17 cellular contexts compared by ENCODE assay signal in the genomic region with DNA sequence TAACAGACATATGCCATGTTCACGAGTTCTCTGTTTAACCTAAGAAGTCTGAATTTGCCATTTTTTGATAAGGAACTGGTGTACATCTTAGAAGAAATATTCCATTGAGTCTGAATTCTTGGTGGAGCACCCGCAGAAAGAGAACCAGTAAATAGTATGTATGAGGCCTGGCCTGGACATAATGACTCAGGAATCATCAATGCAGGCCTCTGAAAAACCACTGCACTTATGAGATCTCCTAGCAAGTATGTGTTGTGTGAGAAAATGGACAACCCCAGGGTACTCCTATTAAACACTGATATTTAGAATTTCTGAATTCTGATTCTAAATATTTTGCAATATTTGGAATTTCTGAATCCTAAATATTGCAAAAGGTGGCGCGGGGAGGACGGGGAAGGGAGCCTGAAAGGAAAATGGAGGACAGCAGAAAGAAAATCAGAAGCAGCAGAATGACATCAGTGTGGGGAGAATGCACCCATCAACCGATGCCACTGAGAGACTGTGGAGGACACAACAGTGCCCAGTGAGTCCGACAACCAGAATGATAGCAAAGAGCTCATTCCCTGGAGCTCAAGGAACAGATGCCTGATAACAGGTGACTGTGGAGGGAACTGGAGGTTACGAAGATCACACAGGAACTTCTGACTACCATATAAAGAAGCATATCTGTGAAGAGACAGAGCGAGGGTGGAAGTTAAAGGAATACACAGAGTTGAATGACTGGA.
DNase-seq lines count a peak whose midpoint lies in the region; ATAC-seq and TF ChIP-seq lines count a peak whose summit lies in the region.
"Had no signal": no experiment of that assay in that cellular context is flagged by ENCODE, and none has a peak within 500 bp of the region (broad histone marks: within the 10 kb centered on the region; RNA-seq: fewer than 3 reads in every experiment).

No MANE protein-coding gene starts in this region.

- no peak for TF ChIP-seq CTCF in brain microvascular endothelial cell (IDR thresholded peaks at IDR 0.05; ENCODE audit: low read depth, low read length, missing control alignments)
- no peak for TF ChIP-seq CTCF in mucosa of descending colon (IDR thresholded peaks at IDR 0.05)

- in situ Hi-C loops in brain microvascular endothelial cell (cut with HindIII; ENCODE audit: low pct_ligation_motif_present, low sequenced_read_pairs), result no loop called here

- no peaks in the 10 kb centered on the region for H3K9me3 ChIP-seq in mucosa of descending colon
- H3K9me3 ChIP-seq: neutrophil had no signal

- intact Hi-C loops in mucosa of descending colon (cut with DNase I, micrococcal nuclease), result no loop called here

- ATAC-seq in mucosa of descending colon, result no peak
- no peak for ATAC-seq in GM21423 (IDR thresholded peaks at IDR 0.05; ENCODE audit: unreplicated experiment)
- no peak for ATAC-seq in HG03342 (IDR thresholded peaks at IDR 0.05; ENCODE audit: unreplicated experiment)
- ATAC-seq: activated naive CD4-positive, alpha-beta T cell treated with anti-CD3 and anti-CD28 coated beads, Interleukin-2, amount 50 U/mL, for 72 hours; HepG2; left lobe of liver had no signal

- peaks cover 20% of the 10 kb centered on the region for H3K4me1 ChIP-seq in mucosa of descending colon (ENCODE audit: low read depth)

- DNase-seq in AG08396 (ENCODE audit: low spot score), result peak; percentile 62
- peak; percentile 43 for DNase-seq in HT1080 (ENCODE audit: low read depth)
- peak; percentile 87 for DNase-seq in brain microvascular endothelial cell
- peak; percentile 19 for DNase-seq in kidney glomerular epithelial cell (lab: John Stamatoyannopoulos, UW)
- no peak for DNase-seq in mucosa of descending colon
- no peak for DNase-seq in NCI-H510A treated with DMSO at 0.1 percent for 48 hours (lab: John Stamatoyannopoulos, UW)
- DNase-seq: activated CD8-positive, alpha-beta memory T cell treated with anti-CD3 and anti-CD28 coated beads for 24 hours; AML-193; head of caudate nucleus; NCI-H1436; NCI-H526 had no signal

- no peaks in the 10 kb centered on the region for H3K27me3 ChIP-seq in brain microvascular endothelial cell (replicated peaks)
- H3K27me3 ChIP-seq: neutrophil had no signal

- H3K27ac ChIP-seq in brain microvascular endothelial cell, result peak overlapping the region; percentile 36
- H3K27ac ChIP-seq: neutrophil had no signal

- H3K4me3 ChIP-seq in brain microvascular endothelial cell (ENCODE audit: low read depth, low read length), result no peak overlapping the region
- H3K4me3 ChIP-seq in mucosa of descending colon, result no peak overlapping the region

- H3K36me3 ChIP-seq in brain microvascular endothelial cell (replicated peaks), result no peaks in the 10 kb centered on the region
- no peaks in the 10 kb centered on the region for H3K36me3 ChIP-seq in mucosa of descending colon (ENCODE audit: low read depth)
- H3K36me3 ChIP-seq: neutrophil had no signal

Comparison
In these comparisons a context has a peak if more than half of its experiments do, and no peak if none do; other contexts are left out.
1. DNase-seq: peak in AG08396 (single experiment), HT1080 (single experiment), brain microvascular endothelial cell (single experiment) and kidney glomerular epithelial cell (single experiment); none in mucosa of descending colon (0 of 3) and NCI-H510A treated with DMSO at 0.1 percent for 48 hours (single experiment).